1 cellular context compared by ENCODE assay signal in genomic region chr17:14330492-14330920, GRCh38.
A peak's percentile ranks its signal among the peaks of the same experiment; 100 is the strongest.
TF ChIP-seq lines count a peak whose summit lies in the region.

No MANE protein-coding gene starts in this region.

TF ChIP-seq in HepG2, 621 proteins besides CTCF, POLR2A, EP300 and RAD21 (continued from another document and continues in another):
- TF ChIP-seq ZBTB46 (CRISPR knock-in tag; IDR thresholded peaks at IDR 0.05; ENCODE audit: borderline replicate concordance) (no peak), CCAR2 (optimal IDR thresholded peaks at IDR 0.05; ENCODE audit: low read depth, low read length) (no peak), ZIK1 (CRISPR knock-in tag; IDR thresholded peaks at IDR 0.05; ENCODE audit: borderline replicate concordance, low read depth) (no peak), TGIF2 (CRISPR knock-in tag; IDR thresholded peaks at IDR 0.05) (no peak), PCBP1 (IDR thresholded peaks at IDR 0.05; ENCODE audit: borderline replicate concordance, low read depth, low read length) (no peak), ZNF326 (CRISPR knock-in tag; IDR thresholded peaks at IDR 0.05; ENCODE audit: borderline replicate concordance) (no peak), RBFOX2 (IDR thresholded peaks at IDR 0.05; ENCODE audit: low read depth, low read length) (no peak), SNAPC2 (CRISPR knock-in tag; IDR thresholded peaks at IDR 0.05) (no peak), HNF1A (IDR thresholded peaks at IDR 0.05; ENCODE audit: low read depth) (no peak), HNF1A (CRISPR knock-in tag; IDR thresholded peaks at IDR 0.05; ENCODE audit: borderline replicate concordance) (no peak; the same call in 1 of the 2 replicates), PLSCR1 (CRISPR knock-in tag; IDR thresholded peaks at IDR 0.05; ENCODE audit: borderline replicate concordance) (no peak), ZC3H4 (CRISPR knock-in tag; IDR thresholded peaks at IDR 0.05; ENCODE audit: borderline replicate concordance) (no peak), JARID2 (CRISPR knock-in tag; IDR thresholded peaks at IDR 0.05; ENCODE audit: insufficient replicate concordance) (no peak), ZNF784 (CRISPR knock-in tag; IDR thresholded peaks at IDR 0.05; ENCODE audit: borderline replicate concordance) (no peak), ZNF598 (CRISPR knock-in tag; IDR thresholded peaks at IDR 0.05; ENCODE audit: borderline replicate concordance) (no peak), ZSCAN9 (CRISPR knock-in tag; IDR thresholded peaks at IDR 0.05; ENCODE audit: borderline replicate concordance) (no peak), CEBPZ (IDR thresholded peaks at IDR 0.05; ENCODE audit: low read length) (no peak), ZNF883 (CRISPR knock-in tag; IDR thresholded peaks at IDR 0.05; ENCODE audit: not compliant biosample characterization) (no peak), SMC3 (IDR thresholded peaks at IDR 0.05; ENCODE audit: low read length) (0 out of 2 replicates have a peak, but pooled peaks have one; percentile 12), RBM22 (optimal IDR thresholded peaks at IDR 0.05; ENCODE audit: low read length) (peak; percentile 71), ZNF33A (CRISPR knock-in tag; IDR thresholded peaks at IDR 0.05; ENCODE audit: borderline replicate concordance) (no peak), TARDBP (CRISPR knock-in tag; IDR thresholded peaks at IDR 0.05) (peak; percentile 34; the same call in 1 of the 2 replicates), AHDC1 (CRISPR knock-in tag; IDR thresholded peaks at IDR 0.05; ENCODE audit: borderline replicate concordance) (0 out of 2 replicates have a peak, but pooled peaks have one; percentile 48), ZBTB2 (CRISPR knock-in tag; IDR thresholded peaks at IDR 0.05; ENCODE audit: low read depth) (no peak), POGK (CRISPR knock-in tag; conservative IDR thresholded peaks at IDR 0.05) (no peak), KDM6A (CRISPR knock-in tag; IDR thresholded peaks at IDR 0.05; ENCODE audit: low read depth) (no peak), MAF1 (CRISPR knock-in tag; IDR thresholded peaks at IDR 0.05; ENCODE audit: borderline replicate concordance) (no peak), ZNF468 (CRISPR knock-in tag; IDR thresholded peaks at IDR 0.05) (no peak), ZNF619 (CRISPR knock-in tag; IDR thresholded peaks at IDR 0.05) (no peak), REST (IDR thresholded peaks at IDR 0.05; ENCODE audit: borderline replicate concordance in 1 of 2, low read depth in 1 of 2, low read length in 2 of 2) (0 out of 4 replicates have a peak, but pooled peaks of 1 of the 2 experiments have one; percentile 28), ESRRA (CRISPR knock-in tag; IDR thresholded peaks at IDR 0.05; ENCODE audit: low read depth) (no peak)
